Comparison of ENCODE assay signal across 1 cellular context in genomic region chr7:44044315-44045225, GRCh38.
TF ChIP-seq lines count a peak whose summit lies in the region.

DBNL (plus strand) TSS chr7:44044702; CDS start chr7:44044738, 36 bp downstream.

TF ChIP-seq in GM12878, 131 proteins besides CTCF, POLR2A, EP300 and RAD21 (continued from another document):
- TF ChIP-seq CUX1 (IDR thresholded peaks at IDR 0.05; ENCODE audit: insufficient replicate concordance, low read depth, low read length) (no peak), MLLT1 (IDR thresholded peaks at IDR 0.05) (peak; percentile 78), KDM1A (IDR thresholded peaks at IDR 0.05; ENCODE audit: borderline replicate concordance) (no peak), E2F8 (IDR thresholded peaks at IDR 0.05; ENCODE audit: low read depth, partially characterized antibody) (peak; percentile 77), ZBTB33 (IDR thresholded peaks at IDR 0.05) (no peak), ASH2L (IDR thresholded peaks at IDR 0.05; ENCODE audit: borderline replicate concordance, low read depth) (no peak), MAX (IDR thresholded peaks at IDR 0.05; ENCODE audit: low read depth, low read length) (peak; percentile 45; the same call in 1 of the 2 replicates), MTA2 (IDR thresholded peaks at IDR 0.05; ENCODE audit: low read depth) (no peak), RFX5 (IDR thresholded peaks at IDR 0.05; ENCODE audit: low read depth, low read length) (peak; percentile 34; the same call in 1 of the 2 replicates), RB1 (IDR thresholded peaks at IDR 0.05; ENCODE audit: borderline replicate concordance) (peak; percentile 83; the same call in 1 of the 2 replicates), HDAC2 (IDR thresholded peaks at IDR 0.05) (no peak), CREM (IDR thresholded peaks at IDR 0.05; ENCODE audit: low read depth) (no peak), NR2C1 (IDR thresholded peaks at IDR 0.05) (no peak), IRF3 (IDR thresholded peaks at IDR 0.05) (no peak), ZNF24 (IDR thresholded peaks at IDR 0.05) (no peak), TARDBP (IDR thresholded peaks at IDR 0.05; ENCODE audit: borderline replicate concordance) (no peak), BCLAF1 (IDR thresholded peaks at IDR 0.05) (no peak), MYB (IDR thresholded peaks at IDR 0.05; ENCODE audit: borderline replicate concordance, low read depth, low read length) (no peak), TCF12 (IDR thresholded peaks at IDR 0.05; ENCODE audit: low read depth, low read length) (peak; percentile 55; the same call in 1 of the 2 replicates), MYC (IDR thresholded peaks at IDR 0.05; ENCODE audit: insufficient read depth, insufficient read length, insufficient replicate concordance, low read length, severe bottlenecking) (no peak), STAT3 (IDR thresholded peaks at IDR 0.05; ENCODE audit: low read depth, low read length) (no peak), SMAD5 (IDR thresholded peaks at IDR 0.05; ENCODE audit: low read depth) (peak; percentile 95), IRF4 (IDR thresholded peaks at IDR 0.05; ENCODE audit: low read depth, low read length) (no peak), PAX5 (IDR thresholded peaks at IDR 0.05; ENCODE audit: borderline replicate concordance, low read depth, low read length) (no peak), CHD1 (IDR thresholded peaks at IDR 0.05; ENCODE audit: low read depth, low read length) (no peak), FOXK2 (IDR thresholded peaks at IDR 0.05) (no peak), ATF2 (IDR thresholded peaks at IDR 0.05; ENCODE audit: low read length) (no peak), CBFB (IDR thresholded peaks at IDR 0.05; ENCODE audit: low read depth) (peak; percentile 48; the same call in 1 of the 2 replicates), ZSCAN29 (IDR thresholded peaks at IDR 0.05) (no peak), JUND (IDR thresholded peaks at IDR 0.05; ENCODE audit: low read depth, low read length) (no peak), ZNF622 (IDR thresholded peaks at IDR 0.05) (no peak), IRF5 (IDR thresholded peaks at IDR 0.05; ENCODE audit: borderline replicate concordance) (no peak), ATF3 (IDR thresholded peaks at IDR 0.05; ENCODE audit: borderline replicate concordance, extremely low read depth, low read depth, low read length) (no peak), SMAD1 (IDR thresholded peaks at IDR 0.05; ENCODE audit: low read depth, partially characterized antibody) (peak; percentile 59), SREBF2 (IDR thresholded peaks at IDR 0.05; ENCODE audit: low read length) (peak; percentile 41; the same call in 1 of the 2 replicates)
